8 cellular contexts compared by ENCODE assay signal in the genomic region with DNA sequence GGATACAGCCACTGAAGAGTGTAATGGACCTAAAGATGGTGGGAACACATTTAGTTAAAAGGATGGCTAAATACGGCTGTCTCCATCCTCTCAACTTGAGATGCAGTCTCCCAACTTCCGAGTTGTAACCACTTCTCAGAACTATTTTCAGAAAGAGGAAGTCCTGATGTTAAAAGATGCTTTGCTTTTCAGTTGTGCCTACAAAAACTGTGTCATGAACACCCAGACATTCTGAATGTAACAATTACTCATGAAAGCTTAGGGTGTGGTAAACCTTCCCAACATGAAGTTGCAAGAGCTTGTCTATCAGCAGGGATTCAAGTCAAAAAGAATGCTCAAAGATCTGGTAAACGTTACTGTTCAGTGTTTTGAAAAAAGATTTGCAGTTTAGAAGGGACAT.
DNase-seq lines count a peak whose midpoint lies in the region; ATAC-seq, FAIRE-seq and TF ChIP-seq lines count a peak whose summit lies in the region.

No MANE protein-coding gene starts in this region.

- intact Hi-C loops in uterus (cut with DNase I; ENCODE audit: low total_unique reads), result no loop called here

- no peak for TF ChIP-seq CTCF in GM10266 (IDR thresholded peaks at IDR 0.05; ENCODE audit: control insufficient read depth, insufficient read depth, low read depth, missing control alignments)
- TF ChIP-seq CTCF in bronchial epithelial cell (IDR thresholded peaks at IDR 0.05; ENCODE audit: insufficient read depth, low read length, severe bottlenecking), result no peak
- TF ChIP-seq CTCF in uterus (IDR thresholded peaks at IDR 0.05), result no peak

- FAIRE-seq in bronchial epithelial cell (lab: Jason Lieb, UNC), result no peak
- FAIRE-seq in frontal cortex (lab: Jason Lieb, UNC), result no peak

- TF ChIP-seq POLR2A in uterus (IDR thresholded peaks at IDR 0.05), result no peak

- H3K27me3 ChIP-seq in bronchial epithelial cell (ENCODE audit: control insufficient read depth, insufficient read depth, low read length) (no peaks in the 10 kb centered on the region), uterus (no peaks in the 10 kb centered on the region)

- DNase-seq in GM10266 (ENCODE audit: extremely low spot score) (peak; percentile 33), bronchial epithelial cell (ENCODE audit: low read depth) (peak; percentile 52), frontal cortex (ENCODE audit: low spot score in 2 of 2) (no peak), NCI-H524 (lab: John Stamatoyannopoulos, UW) (no peak), NCI-H2029 treated with DMSO at 0.1 percent for 48 hours (lab: John Stamatoyannopoulos, UW) (no peak), uterus (no peak)

- no peak overlapping the region for H3K27ac ChIP-seq in uterus

- H3K9me3 ChIP-seq in uterus, result no peaks in the 10 kb centered on the region

- H3K4me1 ChIP-seq in uterus, result no peaks in the 10 kb centered on the region

- ATAC-seq in GM21367 (IDR thresholded peaks at IDR 0.05; ENCODE audit: unreplicated experiment), result peak; percentile 91
- ATAC-seq in HG03520 (IDR thresholded peaks at IDR 0.05; ENCODE audit: unreplicated experiment), result peak; percentile 92

- H3K36me3 ChIP-seq in bronchial epithelial cell (ENCODE audit: control insufficient read depth, insufficient read depth, low read length) (no peaks in the 10 kb centered on the region), uterus (no peaks in the 10 kb centered on the region)

- H3K4me3 ChIP-seq in bronchial epithelial cell (ENCODE audit: low read depth, low read length), result no peak overlapping the region
- no peak overlapping the region for H3K4me3 ChIP-seq in uterus

Comparison
In these comparisons a context has a peak if more than half of its experiments do, and no peak if none do; other contexts are left out.
1. DNase-seq: peak in GM10266 (single experiment) and bronchial epithelial cell (single experiment); none in frontal cortex (0 of 2), NCI-H524 (0 of 2), NCI-H2029 treated with DMSO at 0.1 percent for 48 hours (single experiment) and uterus (0 of 2).